In genomic region chrY:25620209-25620608, GRCh38 we compare ENCODE assay signal across 4 cellular contexts. TPM values are rescaled to one million over a fixed set of nuclear protein-coding genes. Genes with fewer than 3 reads are reported as not detected.
"Had no signal": no experiment of that assay in that cellular context is flagged by ENCODE, and none has a peak within 500 bp of the region (broad histone marks: within the 10 kb centered on the region; RNA-seq: fewer than 3 reads in every experiment).

No MANE protein-coding gene starts in this region.

RNA-seq across cellular contexts. Expression of gene CDY1, which starts 1.7 kb away (rescaled TPM):
- total RNA-seq: LHCN-M2, M059J, MCF 10A, NCI-H460 had no signal
